In the genomic region with DNA sequence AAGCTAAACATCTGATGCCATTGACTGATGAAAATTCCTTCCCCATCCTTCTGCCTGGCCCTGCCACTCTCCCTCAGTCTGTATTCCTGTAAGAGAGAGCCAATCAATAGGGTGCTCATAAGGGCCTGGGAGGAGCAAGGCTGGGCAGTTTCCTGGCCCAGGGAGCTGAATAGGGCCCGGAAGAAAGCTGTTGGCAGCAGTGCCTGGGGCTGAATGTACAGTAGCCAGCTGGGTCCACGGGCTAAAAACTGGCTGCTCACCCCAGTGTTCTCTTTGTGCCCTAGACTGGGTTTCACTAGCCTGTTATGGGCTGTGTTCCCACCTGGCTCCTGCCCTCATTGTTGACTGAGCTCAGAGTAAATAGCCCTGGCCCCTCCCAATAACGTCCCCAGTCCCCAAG, we compare ENCODE assay signal across 21 cellular contexts. TPM values are rescaled to one million over a fixed set of nuclear protein-coding genes. Genes with fewer than 3 reads are reported as not detected.
DNase-seq lines count a peak whose midpoint lies in the region; ATAC-seq and TF ChIP-seq lines count a peak whose summit lies in the region.
"Had no signal": no experiment of that assay in that cellular context is flagged by ENCODE, and none has a peak within 500 bp of the region (broad histone marks: within the 10 kb centered on the region; RNA-seq: fewer than 3 reads in every experiment).

No MANE protein-coding gene starts in this region.

- ATAC-seq in WTC11 (peak; percentile 12; the same call in 1 of the 2 replicates), HG02973 (IDR thresholded peaks at IDR 0.05; ENCODE audit: unreplicated experiment) (no peak)
- no peak for ATAC-seq in effector memory CD8-positive, alpha-beta T cell (replicated peaks)

- in situ Hi-C loops in G401 (cut with HindIII; ENCODE audit: low sequenced_read_pairs) = no loop called here

- no peaks in the 10 kb centered on the region for H3K9me3 Mint-ChIP-seq in WTC11
- no peaks in the 10 kb centered on the region for H3K9me3 Mint-ChIP-seq in effector memory CD8-positive, alpha-beta T cell
- no peaks in the 10 kb centered on the region for H3K9me3 Mint-ChIP-seq in activated CD4-positive, alpha-beta T cell treated with anti-CD3 and anti-CD28 coated beads, Interleukin-2, amount 10 ng/mL, durations not matched to agents 7 days and 5 days
- H3K9me3 Mint-ChIP-seq: activated T-helper 2 cell treated with anti-CD3 and anti-CD28 coated beads, Interferon-gamma antibody, Interleukin-2, Interleukin-4, amounts not matched to agents 10 μg/mL and 5 μg/mL and 100 μg/mL, durations not matched to agents 14 hours and 24 hours and 36 hours; IgD-negative memory B cell had no signal

- POLR2A ChIA-PET in WTC11 (lab: Charles Lee) = no interaction called here
- POLR2A ChIA-PET in activated CD4-positive, alpha-beta T cell treated with anti-CD3 and anti-CD28 coated beads, Interleukin-2, amount 10 ng/mL, durations not matched to agents 7 days and 5 days (lab: Charles Lee) = no interaction called here

- H3K27me3 Mint-ChIP-seq in WTC11 (ENCODE audit: low read depth) = peaks cover 7% of the 10 kb centered on the region
- peaks cover 31 to 43% of the 10 kb centered on the region in 2 donors for H3K27me3 Mint-ChIP-seq in effector memory CD8-positive, alpha-beta T cell
- H3K27me3 Mint-ChIP-seq in activated CD4-positive, alpha-beta T cell treated with anti-CD3 and anti-CD28 coated beads, Interleukin-2, amount 10 ng/mL, durations not matched to agents 7 days and 5 days = peaks cover 55% of the 10 kb centered on the region

- H3K36me3 Mint-ChIP-seq in WTC11 = peaks cover 19% of the 10 kb centered on the region
- H3K36me3 Mint-ChIP-seq in effector memory CD8-positive, alpha-beta T cell (ENCODE audit: insufficient read depth) = no peaks in the 10 kb centered on the region
- H3K36me3 Mint-ChIP-seq in activated CD4-positive, alpha-beta T cell treated with anti-CD3 and anti-CD28 coated beads, Interleukin-2, amount 10 ng/mL, durations not matched to agents 7 days and 5 days (ENCODE audit: low read depth) = no peaks in the 10 kb centered on the region

- peak; percentile 10 for DNase-seq in G401 (ENCODE audit: low spot score)
- peak; percentile 94 for DNase-seq in NCI-H146 (lab: John Stamatoyannopoulos, UW)
- DNase-seq in WTC11 (ENCODE audit: low spot score) = no peak
- DNase-seq in pons (ENCODE audit: low spot score) = peak; percentile 61
- no peak for DNase-seq in effector memory CD8-positive, alpha-beta T cell
- no peak for DNase-seq in activated CD4-positive, alpha-beta T cell treated with anti-CD3 and anti-CD28 coated beads, Interleukin-2, amount 10 ng/mL, durations not matched to agents 7 days and 5 days
- DNase-seq in kidney glomerular epithelial cell (lab: John Stamatoyannopoulos, UW) = no peak
- DNase-seq: AML-193; DMS79 treated with DMSO at 0.1 percent for 48 hours; effector CD4-positive, alpha-beta T cell; NCI-H82; trophoblast cell; WERI-Rb-1 had no signal

- TF ChIP-seq CTCF in WTC11 (IDR thresholded peaks at IDR 0.05) = no peak

- H3K4me3 Mint-ChIP-seq in WTC11 = no peak overlapping the region
- no peak overlapping the region for H3K4me3 Mint-ChIP-seq in effector memory CD8-positive, alpha-beta T cell
- H3K4me3 Mint-ChIP-seq in activated CD4-positive, alpha-beta T cell treated with anti-CD3 and anti-CD28 coated beads, Interleukin-2, amount 10 ng/mL, durations not matched to agents 7 days and 5 days = no peak overlapping the region
- H3K4me3 Mint-ChIP-seq: IgD-negative memory B cell had no signal

- CTCF ChIA-PET in WTC11 (lab: Charles Lee) = interaction anchor here (0.5 to 4.2 kb wide), 12 partner anchors 9 to 303 kb away, joined by 3 to 24 read pairs (median 4); no protein-coding TSS in a partner anchor
- CTCF ChIA-PET in activated CD4-positive, alpha-beta T cell treated with anti-CD3 and anti-CD28 coated beads, Interleukin-2, amount 10 ng/mL, durations not matched to agents 7 days and 5 days (lab: Charles Lee) = interaction anchor here (1.0 to 1.6 kb wide), 2 partner anchors 11 to 18 kb away, joined by 4 to 5 read pairs; no protein-coding TSS in a partner anchor

- no peak overlapping the region for H3K27ac Mint-ChIP-seq in WTC11
- H3K27ac Mint-ChIP-seq in effector memory CD8-positive, alpha-beta T cell = no peak overlapping the region
- no peak overlapping the region for H3K27ac Mint-ChIP-seq in activated CD4-positive, alpha-beta T cell treated with anti-CD3 and anti-CD28 coated beads, Interleukin-2, amount 10 ng/mL, durations not matched to agents 7 days and 5 days
- H3K27ac Mint-ChIP-seq: activated T-helper 2 cell treated with anti-CD3 and anti-CD28 coated beads, Interferon-gamma antibody, Interleukin-2, Interleukin-4, amounts not matched to agents 10 μg/mL and 5 μg/mL and 100 μg/mL, durations not matched to agents 14 hours and 24 hours and 36 hours; IgD-negative memory B cell had no signal

- H3K4me1 Mint-ChIP-seq in WTC11 = peaks cover 39% of the 10 kb centered on the region
- peaks cover 0 to 9% of the 10 kb centered on the region in 2 donors for H3K4me1 Mint-ChIP-seq in effector memory CD8-positive, alpha-beta T cell (ENCODE audit: low read depth in 2 of 2)
- H3K4me1 Mint-ChIP-seq in activated CD4-positive, alpha-beta T cell treated with anti-CD3 and anti-CD28 coated beads, Interleukin-2, amount 10 ng/mL, durations not matched to agents 7 days and 5 days = peaks cover 3% of the 10 kb centered on the region

TF ChIP-seq in WTC11, 78 proteins besides CTCF, POLR2A, EP300 and RAD21:
- TF ChIP-seq NR2C2 (CRISPR knock-in tag; IDR thresholded peaks at IDR 0.05) = no peak
- no peak for TF ChIP-seq CREM (CRISPR knock-in tag; IDR thresholded peaks at IDR 0.05)
- no peak for TF ChIP-seq TCF7 (CRISPR knock-in tag; IDR thresholded peaks at IDR 0.05; ENCODE audit: low read depth)
- no peak for TF ChIP-seq JAZF1 (CRISPR knock-in tag; IDR thresholded peaks at IDR 0.05)
- TF ChIP-seq CBFB (CRISPR knock-in tag; IDR thresholded peaks at IDR 0.05; ENCODE audit: low read depth) = no peak

RNA-seq across cellular contexts. Expression of gene WFDC2, which starts 1.7 kb away (rescaled TPM):
- not detected in 2 replicates for total RNA-seq in G401 (2014; rRNA removed; shearing (Covaris generic))
- 76.4 to 114 TPM (median 99.4 TPM) in 3 replicates for total RNA-seq in WTC11 (2021)
- not detected for total RNA-seq in activated CD4-positive, alpha-beta T cell treated with anti-CD3 and anti-CD28 coated beads, Interleukin-2, amount 10 ng/mL, durations not matched to agents 7 days and 5 days
- total RNA-seq: activated CD8-positive, alpha-beta memory T cell treated with anti-CD3 and anti-CD28 coated beads for 36 hours; activated T-helper 2 cell treated with anti-CD3 and anti-CD28 coated beads, Interferon-gamma antibody, Interleukin-2, Interleukin-4, amounts not matched to agents 10 μg/mL and 5 μg/mL and 100 μg/mL, durations not matched to agents 14 hours and 24 hours and 36 hours; osteocyte had no signal

RNA-seq across cellular contexts. Expression of gene SPINT3, which starts 47.6 kb away (rescaled TPM):
- total RNA-seq in G401 (2014; rRNA removed; shearing (Covaris generic)) = not detected in 2 replicates
- not detected in 3 replicates for total RNA-seq in WTC11 (2021)
- total RNA-seq in activated CD4-positive, alpha-beta T cell treated with anti-CD3 and anti-CD28 coated beads, Interleukin-2, amount 10 ng/mL, durations not matched to agents 7 days and 5 days = not detected
- total RNA-seq: activated CD8-positive, alpha-beta memory T cell treated with anti-CD3 and anti-CD28 coated beads for 36 hours; activated T-helper 2 cell treated with anti-CD3 and anti-CD28 coated beads, Interferon-gamma antibody, Interleukin-2, Interleukin-4, amounts not matched to agents 10 μg/mL and 5 μg/mL and 100 μg/mL, durations not matched to agents 14 hours and 24 hours and 36 hours; cardiac septum; hepatocyte; kidney epithelial cell; osteocyte had no signal

RNA-seq across cellular contexts. Expression of gene PIGT, which starts 51.9 kb away (rescaled TPM):
- 25.2 and 31.0 TPM in 2 replicates for total RNA-seq in G401 (2014; rRNA removed; shearing (Covaris generic))
- 63.7 to 67.7 TPM (median 67.7 TPM) in 3 replicates for total RNA-seq in WTC11 (2021)
- total RNA-seq in activated CD4-positive, alpha-beta T cell treated with anti-CD3 and anti-CD28 coated beads, Interleukin-2, amount 10 ng/mL, durations not matched to agents 7 days and 5 days = 10 to 100 TPM; 66.3 to 77.9 TPM

RNA-seq across cellular contexts. Expression of gene DBNDD2, which starts 59.8 kb away (rescaled TPM):
- 0.86 and 5.7 TPM in 2 replicates for total RNA-seq in G401 (2014; rRNA removed; shearing (Covaris generic))
- total RNA-seq in WTC11 (2021) = 58.7 to 65.8 TPM (median 61.1 TPM) in 3 replicates
- 10 to 100 TPM in 1 of 2 experiments, 1 to 10 TPM in 1; 9.0 to 10.5 TPM for total RNA-seq in activated CD4-positive, alpha-beta T cell treated with anti-CD3 and anti-CD28 coated beads, Interleukin-2, amount 10 ng/mL, durations not matched to agents 7 days and 5 days

Comparison
In these comparisons a context has a peak if more than half of its experiments do, and no peak if none do; other contexts are left out.
1. DNase-seq: peak in G401 (single experiment), NCI-H146 (single experiment) and pons (single experiment); none in WTC11 (single experiment), effector memory CD8-positive, alpha-beta T cell (0 of 3), activated CD4-positive, alpha-beta T cell treated with anti-CD3 and anti-CD28 coated beads, Interleukin-2, amount 10 ng/mL, durations not matched to agents 7 days and 5 days (single experiment) and kidney glomerular epithelial cell (single experiment).
2. RNA of gene WFDC2, which starts 1.7 kb away (total RNA-seq): 76.4 to 114 TPM in WTC11; not detected in G401 and not detected in activated CD4-positive, alpha-beta T cell treated with anti-CD3 and anti-CD28 coated beads, Interleukin-2, amount 10 ng/mL, durations not matched to agents 7 days and 5 days; every median in the first group is over 10 times any median in the second.